ENCODE assay signal across 8 cellular contexts in the genomic region with DNA sequence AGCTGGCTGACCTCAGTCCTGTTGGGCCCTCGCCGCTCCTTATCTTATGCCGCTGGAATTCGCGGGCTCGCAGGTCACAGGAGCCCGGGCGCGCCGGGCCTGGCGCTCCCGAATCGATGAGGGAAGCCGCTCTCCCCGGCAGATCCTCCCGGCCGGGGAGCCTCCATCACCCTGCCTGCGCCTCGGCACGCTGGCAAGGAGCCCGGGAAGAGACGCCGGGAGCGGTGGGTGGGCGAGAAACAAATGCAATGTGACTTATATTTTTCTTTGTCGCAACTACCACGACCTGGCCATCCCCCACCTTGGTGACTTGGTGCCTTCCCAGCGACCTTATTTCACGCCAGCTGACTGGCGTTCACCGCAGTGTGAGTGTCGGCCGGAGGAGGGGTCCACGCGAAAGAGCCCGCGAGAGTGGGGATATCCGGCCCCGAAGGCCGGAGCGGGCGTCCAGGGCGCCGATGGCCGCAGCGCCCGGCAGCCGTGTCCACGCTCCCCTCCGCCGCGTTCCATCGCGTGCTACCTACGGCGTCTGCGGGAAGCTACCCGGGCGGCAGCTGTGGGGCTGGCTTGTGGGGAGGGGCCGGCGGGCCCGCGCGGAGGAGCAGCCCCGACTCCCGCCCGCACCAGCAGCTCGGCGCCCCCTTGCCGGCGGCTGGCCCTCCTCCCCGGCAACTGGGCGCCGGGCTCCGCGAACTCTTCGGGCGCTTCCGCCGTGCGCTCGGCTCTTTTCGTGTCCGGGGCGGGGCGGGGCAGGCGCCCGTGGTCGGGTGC. TPM values are rescaled to one million over a fixed set of nuclear protein-coding genes. Genes with fewer than 3 reads are reported as not detected.
DNase-seq lines count a peak whose midpoint lies in the region; ATAC-seq and TF ChIP-seq lines count a peak whose summit lies in the region.

No MANE protein-coding gene starts in this region.

- H3K27me3 ChIP-seq in iPS-15b (ENCODE audit: control insufficient read depth, insufficient read depth, low read length), result no peaks in the 10 kb centered on the region

- H3K4me3 ChIP-seq in iPS-15b (ENCODE audit: low read depth, low read length), result peak overlapping the region; percentile 83
- peak overlapping the region; percentile 76 for H3K4me3 ChIP-seq in skeletal muscle cell (ENCODE audit: low read depth, low read length)

- ATAC-seq in HG02973 (IDR thresholded peaks at IDR 0.05; ENCODE audit: unreplicated experiment), result peak; percentile 68

- DNase-seq in NCI-H2029 (lab: John Stamatoyannopoulos, UW), result peak; percentile 60
- no peak for DNase-seq in NCI-H2029 treated with DMSO at 0.1 percent for 48 hours (lab: John Stamatoyannopoulos, UW)
- peak; percentile 86 to 87 for DNase-seq in NCI-H2081 (lab: John Stamatoyannopoulos, UW)
- peak; percentile 49 for DNase-seq in UCSD-AML1 (lab: John Stamatoyannopoulos, UW; ENCODE audit: unreplicated experiment)
- peak; percentile 67 for DNase-seq in skeletal muscle cell (ENCODE audit: low read depth)

- peaks cover 0 to 5% (median 0%) of the 10 kb centered on the region in 5 experiments for H3K9me3 Mint-ChIP-seq in brain

- H3K4me3 Mint-ChIP-seq in brain, result peak overlapping the region; percentile 80 to 94 (median 87)

- H3K36me3 ChIP-seq in iPS-15b (ENCODE audit: control insufficient read depth, insufficient read depth, low read length), result no peaks in the 10 kb centered on the region

- H3K9me3 ChIP-seq in iPS-15b (ENCODE audit: control insufficient read depth, insufficient read depth, low read length), result no peaks in the 10 kb centered on the region

- H3K27ac Mint-ChIP-seq in brain, result peak overlapping the region; percentile 81 to 98 (median 95)

- peaks cover 65% of the 10 kb centered on the region for H3K4me1 Mint-ChIP-seq in brain

- TF ChIP-seq CTCF in brain (conservative IDR thresholded peaks at IDR 0.05), result no peak

- H3K4me1 ChIP-seq in iPS-15b (ENCODE audit: control insufficient read depth, insufficient read depth, low read length), result peaks cover 12% of the 10 kb centered on the region

- H3K27me3 Mint-ChIP-seq in brain, result peaks cover 8% of the 10 kb centered on the region

- H3K9ac ChIP-seq in iPS-15b (ENCODE audit: low read depth, low read length), result peak overlapping the region; percentile 92

- H3K36me3 Mint-ChIP-seq in brain, result peaks cover 3% of the 10 kb centered on the region

RNA-seq across cellular contexts. Expression of a gene that starts 0.5 kb away (rescaled TPM):
- polyA plus RNA-seq in brain (ENCODE audit: insufficient read depth, low read depth, low replicate concordance), result 7.2 TPM
